Comparison of ENCODE assay signal across 18 cellular contexts in genomic region chr10:326350-326749, GRCh38.
"Had no signal": no experiment of that assay in that cellular context is flagged by ENCODE, and none has a peak within 500 bp of the region (broad histone marks: within the 10 kb centered on the region; RNA-seq: fewer than 3 reads in every experiment).

No MANE protein-coding gene starts in this region.

- H3K27ac ChIP-seq: esophagus muscularis mucosa, gastrocnemius medialis, thoracic aorta, vagina had no signal

- H3K27me3 ChIP-seq: esophagus muscularis mucosa, gastrocnemius medialis, sigmoid colon, vagina had no signal

- H3K9me3 ChIP-seq: esophagus muscularis mucosa, gastrocnemius medialis, mucosa of descending colon, sigmoid colon, thoracic aorta, vagina had no signal

- H3K4me3 ChIP-seq: esophagus muscularis mucosa, gastrocnemius medialis, mucosa of descending colon, sigmoid colon, thoracic aorta, vagina had no signal

- H3K4me1 ChIP-seq: gastrocnemius medialis had no signal

- DNase-seq: activated effector memory CD4-positive, alpha-beta T cell treated with Interleukin-2 at 50 U/mL for 16 hours; activated naive CD4-positive, alpha-beta T cell treated with anti-CD3 and anti-CD28 coated beads for 36 hours; activated naive CD8-positive, alpha-beta T cell treated with anti-CD3 and anti-CD28 coated beads, Interleukin-2, amount 10 ng/mL, durations not matched to agents 7 days and 5 days; activated T-cell treated with anti-CD3 and anti-CD28 coated beads, Interleukin-2, amount 50 U/mL, for 72 hours; gastrocnemius medialis; islet precursor cell; left colon; mesendoderm; mucosa of descending colon; nephron progenitor cell; occipital lobe; sigmoid colon; stimulated activated CD4-positive, alpha-beta T cell treated with anti-CD3 and anti-CD28 coated beads, Interleukin-2, amount 100 ng/mL, for 48 hours; stimulated activated naive CD4-positive, alpha-beta T cell; T-helper 9 cell had no signal
